In genomic region chr2:226552571-226553285, GRCh38 we compare ENCODE assay signal across 22 cellular contexts.
"Had no signal": no experiment of that assay in that cellular context is flagged by ENCODE, and none has a peak within 500 bp of the region (broad histone marks: within the 10 kb centered on the region; RNA-seq: fewer than 3 reads in every experiment).

No MANE protein-coding gene starts in this region.

- DNase-seq: activated CD4-positive, alpha-beta T cell treated with anti-CD3 and anti-CD28 coated beads for 1 hour; activated CD4-positive, alpha-beta T cell treated with anti-CD3 and anti-CD28 coated beads, Interleukin-2, amount 50 U/mL, for 1 hour; activated CD8-positive, alpha-beta T cell treated with anti-CD3 and anti-CD28 coated beads, Interleukin-2, amount 10 ng/mL, durations not matched to agents 7 days and 5 days; activated gamma-delta T cell; activated naive CD4-positive, alpha-beta T cell treated with anti-CD3 and anti-CD28 coated beads, Interleukin-2, amount 50 U/mL, for 16 hours; activated naive CD8-positive, alpha-beta T cell treated with anti-CD3 and anti-CD28 coated beads, Interleukin-2, amount 50 U/mL, for 24 hours; aorta; central memory CD4-positive, alpha-beta T cell; left lung; naive thymus-derived CD4-positive, alpha-beta T cell; occipital lobe; stimulated activated CD4-positive, alpha-beta T cell treated with anti-CD3 and anti-CD28 coated beads, Interleukin-2, amount 100 ng/mL, for 48 hours; stimulated activated CD8-positive, alpha-beta memory T cell treated with anti-CD3 and anti-CD28 coated beads, Interleukin-4, amount 100 ng/mL, for 48 hours; stimulated activated naive B cell treated with anti-CD40 and anti-IgM and Interleukin-4, amounts not matched to agents 10 μg/mL and 1 μg/mL and 100 μg/mL, for 72 hours; T-cell; testis; upper lobe of right lung had no signal

- FAIRE-seq: colon, small intestine had no signal

- H3K4me1 ChIP-seq: esophagus muscularis mucosa, left lung, upper lobe of right lung had no signal

- H3K27ac ChIP-seq: esophagus muscularis mucosa, left lung, testis, upper lobe of right lung had no signal

- H3K4me3 ChIP-seq: esophagus muscularis mucosa, left lung, lung, testis, upper lobe of right lung had no signal

- H3K36me3 ChIP-seq: esophagus muscularis mucosa, left lung, upper lobe of right lung had no signal

- ATAC-seq: activated CD8-positive, alpha-beta T cell treated with anti-CD3 and anti-CD28 coated beads, Interleukin-2, amount 10 ng/mL, durations not matched to agents 7 days and 5 days; activated naive CD8-positive, alpha-beta T cell treated with anti-CD3 and anti-CD28 coated beads, Interleukin-2, amount 50 U/mL, for 24 hours; naive thymus-derived CD4-positive, alpha-beta T cell; sciatic nerve; stimulated activated naive B cell treated with anti-CD40 and anti-IgM and Interleukin-4, amounts not matched to agents 10 μg/mL and 1 μg/mL and 100 μg/mL, for 72 hours; T-cell; upper lobe of right lung had no signal

- H3K9me3 ChIP-seq: esophagus muscularis mucosa, left lung, testis, upper lobe of right lung had no signal

- H3K27me3 ChIP-seq: esophagus muscularis mucosa, left lung, testis, upper lobe of right lung had no signal
